9 cellular contexts compared by ENCODE assay signal in genomic region chr20:63536997-63537524, GRCh38. TPM values are rescaled to one million over a fixed set of nuclear protein-coding genes. Genes with fewer than 3 reads are reported as not detected.
DNase-seq lines count a peak whose midpoint lies in the region; ATAC-seq and TF ChIP-seq lines count a peak whose summit lies in the region.
"Had no signal": no experiment of that assay in that cellular context is flagged by ENCODE, and none has a peak within 500 bp of the region (broad histone marks: within the 10 kb centered on the region; RNA-seq: fewer than 3 reads in every experiment).

Gene PTK6, minus strand, starts transcription at chr20:63537376. Its CDS starts 62 bp downstream, at chr20:63537314.

- H3K9ac ChIP-seq in endodermal cell (ENCODE audit: extremely low read depth, low read length, poor library complexity, severe bottlenecking), result no peak within 1 kb of the TSS

- peak within 1 kb of the TSS; percentile 81 for H3K27ac Mint-ChIP-seq in CD8-positive, alpha-beta T cell
- no peak within 1 kb of the TSS for H3K27ac Mint-ChIP-seq in endodermal cell

- CTCF ChIA-PET in CD8-positive, alpha-beta T cell (lab: Charles Lee), result interaction anchor here (0.6 to 4.3 kb wide), 26 partner anchors 8 to 585 kb away, joined by 3 to 60 read pairs (median 6); partner anchors contain the start of genes HELZ2, LIME1, PPDPF and RTEL1
- CTCF ChIA-PET in OCI-LY7 (lab: Charles Lee; ENCODE audit: unreplicated experiment), result interaction anchor here (0.6 to 2.0 kb wide), 3 partner anchors 16 to 105 kb away, joined by 3 to 12 read pairs (median 3); no protein-coding TSS in a partner anchor

- H3K4me3 ChIP-seq in CD8-positive, alpha-beta T cell (ENCODE audit: low read depth, low read length), result peak within 1 kb of the TSS; percentile 48
- H3K4me3 ChIP-seq in OCI-LY7 (ENCODE audit: low read depth, low read length, poor library complexity, severe bottlenecking), result peak within 1 kb of the TSS; percentile 60
- H3K4me3 ChIP-seq in endodermal cell (ENCODE audit: low read length), result no peak within 1 kb of the TSS
- H3K4me3 ChIP-seq in ovary, result peak within 1 kb of the TSS; percentile 0

- H3K4me1 ChIP-seq in CD8-positive, alpha-beta T cell (ENCODE audit: insufficient read depth, low read length), result peaks cover 22% of the 10 kb centered on the region
- H3K4me1 ChIP-seq in OCI-LY7 (ENCODE audit: insufficient read depth, low read length, poor library complexity, severe bottlenecking), result peaks cover 23% of the 10 kb centered on the region
- H3K4me1 ChIP-seq in endodermal cell (ENCODE audit: control insufficient read depth, insufficient read depth, low read length), result no peaks in the 10 kb centered on the region
- peaks cover 2% of the 10 kb centered on the region for H3K4me1 ChIP-seq in ovary (ENCODE audit: insufficient read depth)

- H2AFZ ChIP-seq in OCI-LY7 (ENCODE audit: low read length), result peak within 1 kb of the TSS; percentile 8

- H3K27ac ChIP-seq in CD8-positive, alpha-beta T cell (ENCODE audit: low read depth, low read length), result peak within 1 kb of the TSS; percentile 34
- H3K27ac ChIP-seq in OCI-LY7 (ENCODE audit: low read depth, low read length, poor library complexity, severe bottlenecking) (peak within 1 kb of the TSS; percentile 48), endodermal cell (ENCODE audit: low read depth, low read length) (no peak within 1 kb of the TSS), ovary (no peak within 1 kb of the TSS)

- H3K4me3 Mint-ChIP-seq in CD8-positive, alpha-beta T cell, result peak within 1 kb of the TSS; percentile 75
- peak within 1 kb of the TSS; percentile 41 for H3K4me3 Mint-ChIP-seq in endodermal cell
- H3K4me3 Mint-ChIP-seq: neural crest cell had no signal

- 94 to 97% methylated on average over 8 to 29 of the region's 29 CpGs for WGBS in endodermal cell (ENCODE audit: insufficient coverage in 1 of 2, insufficient read length in 1 of 2), 2 experiments
- WGBS in ovary, 3 donors, result 73 to 82% (median 79%) methylated on average over 22 to 29 of the region's 29 CpGs

- H3K79me2 ChIP-seq in OCI-LY7 (ENCODE audit: insufficient read depth, low read depth, low read length), result no peaks in the 10 kb centered on the region

- H3K9me3 Mint-ChIP-seq in CD8-positive, alpha-beta T cell, result no peaks in the 10 kb centered on the region
- no peaks in the 10 kb centered on the region for H3K9me3 Mint-ChIP-seq in endodermal cell
- H3K9me3 Mint-ChIP-seq: neural crest cell had no signal

- no TSS peak for BruUV-seq in OCI-LY7 (replicated peaks; lab: Mats Ljungman, UMichigan)

- no peak for ATAC-seq in CD8-positive, alpha-beta T cell
- ATAC-seq in GM21723 (IDR thresholded peaks at IDR 0.05; ENCODE audit: unreplicated experiment), result peak; percentile 30
- no peak for ATAC-seq in HG03135 (IDR thresholded peaks at IDR 0.05; ENCODE audit: unreplicated experiment)

- H3K36me3 Mint-ChIP-seq in CD8-positive, alpha-beta T cell, result no peaks in the 10 kb centered on the region
- no peaks in the 10 kb centered on the region for H3K36me3 Mint-ChIP-seq in endodermal cell (ENCODE audit: low read depth)

- TF ChIP-seq EP300 in ovary (IDR thresholded peaks at IDR 0.05), result no peak

- no peaks in the 10 kb centered on the region for H3K36me3 ChIP-seq in CD8-positive, alpha-beta T cell (ENCODE audit: insufficient read depth, low read length)
- no peaks in the 10 kb centered on the region for H3K36me3 ChIP-seq in OCI-LY7 (ENCODE audit: insufficient read depth, low read length)
- H3K36me3 ChIP-seq in endodermal cell (ENCODE audit: control insufficient read depth, insufficient read depth, low read length), result no peaks in the 10 kb centered on the region
- H3K36me3 ChIP-seq in ovary, result no peaks in the 10 kb centered on the region

- peak in 1 of 7 experiments; percentile 28 for DNase-seq in CD8-positive, alpha-beta T cell
- DNase-seq in OCI-LY7 (ENCODE audit: low spot score) (peak; percentile 45), endodermal cell (no peak), ovary (peak in 1 of 5 donors; percentile 29), NCI-H128 (lab: John Stamatoyannopoulos, UW; ENCODE audit: unreplicated experiment) (no peak), dermis blood vessel endothelial cell (no peak)

- H3K4me1 Mint-ChIP-seq in CD8-positive, alpha-beta T cell (ENCODE audit: low read depth), result peaks cover 15% of the 10 kb centered on the region
- no peaks in the 10 kb centered on the region for H3K4me1 Mint-ChIP-seq in endodermal cell

- no peak for TF ChIP-seq POLR2A in ovary (IDR thresholded peaks at IDR 0.05)

- H3K27me3 ChIP-seq in CD8-positive, alpha-beta T cell (ENCODE audit: insufficient read depth, low read length), result no peaks in the 10 kb centered on the region
- H3K27me3 ChIP-seq in endodermal cell (ENCODE audit: control insufficient read depth, insufficient read depth, low read length, poor library complexity, severe bottlenecking), result no peaks in the 10 kb centered on the region
- H3K27me3 ChIP-seq in ovary, result no peaks in the 10 kb centered on the region

- POLR2A ChIA-PET in CD8-positive, alpha-beta T cell (lab: Charles Lee), result interaction anchor here (0.6 to 4.8 kb wide), 13 partner anchors 8 to 327 kb away, joined by 3 to 57 read pairs (median 5); partner anchors contain the start of genes ARFRP1, GMEB2, HELZ2 and LIME1
- POLR2A ChIA-PET in OCI-LY7 (lab: Charles Lee), result interaction anchor here (1.1 to 2.6 kb wide), 2 partner anchors 105 to 121 kb away, joined by 4 to 13 read pairs; partner anchors contain the start of gene RTEL1

- H3K9me2 ChIP-seq in OCI-LY7 (ENCODE audit: insufficient read depth, low read length), result no peaks in the 10 kb centered on the region

- peak within 1 kb of the TSS; percentile 77 for H3K4me2 ChIP-seq in OCI-LY7 (ENCODE audit: low read length)

- H4K20me1 ChIP-seq in OCI-LY7 (ENCODE audit: insufficient read depth, low read length), result no peaks in the 10 kb centered on the region

- TF ChIP-seq CTCF in CD8-positive, alpha-beta T cell (IDR thresholded peaks at IDR 0.05), result no peak
- TF ChIP-seq CTCF in OCI-LY7 (conservative IDR thresholded peaks at IDR 0.05; ENCODE audit: low read length), result no peak
- no peak for TF ChIP-seq CTCF in endodermal cell (conservative IDR thresholded peaks at IDR 0.05)
- TF ChIP-seq CTCF in ovary (IDR thresholded peaks at IDR 0.05), result no peak

- intact Hi-C loops in CD8-positive, alpha-beta T cell (cut with DNase I, micrococcal nuclease), result loop anchor here (1.0 to 5.0 kb wide), 11 partner anchors 16 to 585 kb away; partner anchors contain the start of genes GMEB2 (in 2 of the 2), PPDPF (in 2 of the 2), UCKL1 (in 2 of the 2) and ARFRP1 (in 1 of the 2)
- intact Hi-C loops in OCI-LY7 (cut with micrococcal nuclease; ENCODE audit: unreplicated experiment), result loop anchor here (1.0 to 10.0 kb wide), 4 partner anchors 90 to 360 kb away; partner anchors contain the start of genes ABHD16B, DNAJC5, GMEB2 and TPD52L2
- intact Hi-C loops in ovary (cut with DNase I), result loop anchor here (5.0 to 10.0 kb wide), 5 partner anchors 108 to 440 kb away; partner anchors contain the start of genes ABHD16B (in 2 of the 4) and SAMD10 (in 1 of the 4)

- H3K9me3 ChIP-seq in CD8-positive, alpha-beta T cell (ENCODE audit: low read length), result no peaks in the 10 kb centered on the region
- H3K9me3 ChIP-seq in OCI-LY7 (ENCODE audit: low read length), result no peaks in the 10 kb centered on the region
- no peaks in the 10 kb centered on the region for H3K9me3 ChIP-seq in endodermal cell (ENCODE audit: control insufficient read depth, low read length)
- H3K9me3 ChIP-seq in ovary, result no peaks in the 10 kb centered on the region

- H3K27me3 Mint-ChIP-seq in CD8-positive, alpha-beta T cell (ENCODE audit: low read depth), result no peaks in the 10 kb centered on the region
- no peaks in the 10 kb centered on the region for H3K27me3 Mint-ChIP-seq in endodermal cell (ENCODE audit: insufficient read depth)

RNA-seq across cellular contexts. Expression of gene PTK6, which starts in this region (rescaled TPM):
- total RNA-seq in CD8-positive, alpha-beta T cell, result under 1 TPM; 0.11 to 0.14 TPM
- 0.05 and 0.13 TPM in 2 replicates for total RNA-seq in OCI-LY7 (2014; rRNA removed; shearing (Covaris generic))
- total RNA-seq in OCI-LY7 (2022) (1.8 and 2.0 TPM in 2 replicates), endodermal cell (under 1 TPM in 1 of 2 donors, not detected in 1; 0.22 TPM), ovary (under 1 TPM in 5 of 7 donors, not detected in 2; 0.08 to 0.46 (median 0.15) TPM), dermis blood vessel endothelial cell (under 0.01 and 0.05 TPM in 2 replicates)
- not detected for polyA plus RNA-seq in endodermal cell (2013, experiment 1 of 2)
- polyA plus RNA-seq in endodermal cell (2013, experiment 2 of 2), result not detected
- under 1 TPM; 0.07 to 0.08 TPM for polyA plus RNA-seq in ovary
- total RNA-seq: neural crest cell had no signal

Comparison
In these comparisons a context has a peak if more than half of its experiments do, and no peak if none do; other contexts are left out.
1. H3K27ac ChIP-seq: peak in CD8-positive, alpha-beta T cell (single experiment) and OCI-LY7 (single experiment); none in endodermal cell (single experiment) and ovary (0 of 2).